ENCODE assay signal across 1 cellular context in the genomic region with DNA sequence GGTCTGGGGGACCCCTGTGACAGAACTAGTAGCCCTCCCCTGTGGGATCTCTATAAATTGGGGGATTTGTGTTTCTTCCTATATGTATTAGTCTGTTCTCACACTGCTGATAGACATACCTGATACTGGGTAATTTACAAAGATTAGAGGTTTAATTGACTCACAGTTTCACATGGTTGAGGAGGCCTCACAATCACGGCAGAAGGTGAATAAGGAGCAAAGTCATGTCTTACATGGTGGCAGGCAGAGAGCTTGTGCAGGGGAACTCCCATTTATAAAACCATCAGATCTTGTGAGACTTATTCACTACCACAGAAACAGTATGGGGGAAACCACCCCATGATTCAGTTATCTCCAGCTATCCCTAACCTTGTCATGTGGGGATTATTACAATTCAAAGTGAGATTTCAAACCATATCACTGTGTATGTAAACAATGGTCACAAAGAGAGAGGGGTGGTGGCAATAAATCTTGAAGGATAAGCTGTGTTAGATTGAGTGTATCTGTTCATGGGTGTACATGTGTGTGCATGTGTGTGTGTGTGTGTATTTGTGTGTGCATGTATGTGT.
TF ChIP-seq lines count a peak whose summit lies in the region.

No MANE protein-coding gene starts in this region.

TF ChIP-seq in H1, 55 proteins besides CTCF, POLR2A, EP300 and RAD21:
- TF ChIP-seq CREB1 (IDR thresholded peaks at IDR 0.05) (no peak), NRF1 (IDR thresholded peaks at IDR 0.05; ENCODE audit: low read depth, low read length) (no peak)
